Comparison of ENCODE assay signal across 22 cellular contexts in the genomic region with DNA sequence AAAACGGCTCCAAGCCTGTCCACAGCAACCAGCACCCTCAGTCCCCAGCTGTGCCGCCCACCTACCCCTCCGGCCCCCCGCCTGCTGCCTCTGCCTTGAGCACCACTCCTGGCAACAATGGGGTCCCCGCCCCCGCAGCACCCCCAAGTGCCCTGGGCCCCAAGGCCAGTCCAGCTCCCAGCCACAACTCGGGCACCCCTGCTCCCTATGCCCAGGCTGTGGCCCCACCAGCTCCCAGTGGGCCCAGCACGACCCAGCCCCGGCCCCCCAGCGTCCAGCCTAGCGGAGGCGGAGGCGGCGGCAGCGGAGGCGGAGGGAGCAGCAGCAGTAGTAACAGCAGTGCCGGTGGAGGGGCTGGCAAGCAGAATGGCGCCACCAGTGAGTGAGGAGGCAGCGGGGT. TPM values are rescaled to one million over a fixed set of nuclear protein-coding genes. Genes with fewer than 3 reads are reported as not detected.
DNase-seq lines count a peak whose midpoint lies in the region; ATAC-seq, FAIRE-seq and TF ChIP-seq lines count a peak whose summit lies in the region.
"Had no signal": no experiment of that assay in that cellular context is flagged by ENCODE, and none has a peak within 500 bp of the region (broad histone marks: within the 10 kb centered on the region; RNA-seq: fewer than 3 reads in every experiment).

No MANE protein-coding gene starts in this region.

- H3K36me3 ChIP-seq in heart right ventricle (peaks cover 9 to 100% (median 93%) of the 10 kb centered on the region in 9 donors), H7 (replicated peaks; ENCODE audit: control insufficient read depth, insufficient read depth, low read length) (peaks cover 69% of the 10 kb centered on the region), GM12878 (ENCODE audit: control insufficient read depth in 2 of 2, insufficient read depth in 2 of 2, low read length in 1 of 2) (peaks cover 37 to 43% of the 10 kb centered on the region in 2 experiments; a peak in 3 of 4 replicates), kidney (ENCODE audit: control insufficient read depth in 1 of 2, insufficient read depth in 2 of 2, low read length in 2 of 2) (peaks cover 53 to 61% of the 10 kb centered on the region in 2 donors)

- H3K27ac ChIP-seq in heart right ventricle (peak overlapping the region in 7 of 10 donors; percentile 5 to 63 (median 40)), GM12878 (ENCODE audit: control insufficient read depth, insufficient read depth) (no peak overlapping the region), kidney (ENCODE audit: low read depth in 2 of 2, low read length in 2 of 2) (no peak overlapping the region)
- H3K27ac ChIP-seq: KMS-11, Peyer's patch had no signal

- CTCF ChIA-PET in GM12878 (lab: Yijun Ruan, JAX), result no interaction called here

- H4K20me1 ChIP-seq in GM12878 (ENCODE audit: control insufficient read depth, insufficient read depth), result no peaks in the 10 kb centered on the region

- H3K79me2 ChIP-seq in GM12878 (ENCODE audit: control insufficient read depth, insufficient read depth, low read length), result no peaks in the 10 kb centered on the region

- in situ Hi-C loops in GM12878 (cut with MboI), result loop anchor here (25.0 kb wide), 1 partner anchor 1514 kb away; a partner anchor contains a TSS

- FAIRE-seq in GM12878 (lab: Jason Lieb, UNC), result no peak
- FAIRE-seq in kidney (lab: Jason Lieb, UNC), result no peak
- FAIRE-seq: D721Med had no signal

- H3K9me3 ChIP-seq in heart right ventricle (no peaks in the 10 kb centered on the region), GM12878 (replicated peaks; ENCODE audit: control insufficient read depth, insufficient read depth, low read length) (no peaks in the 10 kb centered on the region), kidney (ENCODE audit: control insufficient read depth in 1 of 2, low read length in 2 of 2) (no peaks in the 10 kb centered on the region)
- H3K9me3 ChIP-seq: Peyer's patch had no signal

- WGBS in heart right ventricle, 2 donors, result 67 to 73% methylated on average over 19 of the region's 19 CpGs
- WGBS in GM12878 (ENCODE audit: insufficient coverage, insufficient replicate concordance, low lambda C conversion rate, missing lambda C conversion rate), result 98% methylated on average over 13 of the region's 19 CpGs

- RAD21 ChIA-PET in GM12878 (lab: Charles Lee; ENCODE audit: unreplicated experiment), result no interaction called here

- no TSS peak for BruUV-seq in GM12878 (replicated peaks; lab: Mats Ljungman, UMichigan)

- H3K4me2 ChIP-seq in GM12878 (ENCODE audit: control insufficient read depth, insufficient read depth), result no peak overlapping the region
- H3K4me2 ChIP-seq: KMS-11 had no signal

- TF ChIP-seq POLR2A in GM12878 (IDR thresholded peaks at IDR 0.05; ENCODE audit: low read depth, low read length), result 0 out of 2 replicates have a peak, but pooled peaks have one; percentile 27

- H3K27me3 ChIP-seq in heart right ventricle (no peaks in the 10 kb centered on the region), H7 (ENCODE audit: control insufficient read depth, insufficient read depth, low read length) (no peaks in the 10 kb centered on the region), GM12878 (replicated peaks in 1 of 2; ENCODE audit: control insufficient read depth in 2 of 2, insufficient read depth in 2 of 2, low read length in 1 of 2) (no peaks in the 10 kb centered on the region)
- H3K27me3 ChIP-seq: Peyer's patch had no signal

- POLR2A ChIA-PET in GM12878 (lab: Charles Lee), result interaction anchor here (2.0 to 3.1 kb wide), 2 partner anchors 11 kb away, joined by 6 to 8 read pairs; a partner anchor contains a TSS

- ATAC-seq in heart right ventricle (peak in 4 of 8 donors; percentile 5 to 27 (median 7)), Right ventricle myocardium inferior (no peak), GM12878 (no peak), GM21381 (IDR thresholded peaks at IDR 0.05; ENCODE audit: unreplicated experiment) (no peak)

- H3K4me3 ChIP-seq in heart right ventricle (no peak overlapping the region), H7 (ENCODE audit: insufficient read depth, low read depth, low read length) (no peak overlapping the region), GM12878 (no peak overlapping the region), kidney (ENCODE audit: low read length in 2 of 2) (no peak overlapping the region)
- H3K4me3 ChIP-seq: Peyer's patch had no signal

- H2AFZ ChIP-seq in GM12878 (ENCODE audit: control insufficient read depth, low read depth, low read length), result no peak overlapping the region

- SMC1A ChIA-PET in GM12878 (lab: Charles Lee; ENCODE audit: uncharacterized antibody, unreplicated experiment), result no interaction called here

- H3K9ac ChIP-seq in GM12878 (ENCODE audit: control insufficient read depth, insufficient read depth, low read length) (no peak overlapping the region), kidney (ENCODE audit: low read length in 2 of 2) (no peak overlapping the region)
- H3K9ac ChIP-seq: KMS-11 had no signal

- peaks cover 0 to 23% (median 11%) of the 10 kb centered on the region in 9 donors for H3K4me1 ChIP-seq in heart right ventricle
- H3K4me1 ChIP-seq in GM12878 (ENCODE audit: control insufficient read depth, insufficient read depth, low read length), result no peaks in the 10 kb centered on the region
- H3K4me1 ChIP-seq in kidney (ENCODE audit: control insufficient read depth in 1 of 2, insufficient read depth in 1 of 2, low read depth in 1 of 2, low read length in 2 of 2), result no peaks in the 10 kb centered on the region
- H3K4me1 ChIP-seq: Peyer's patch had no signal

- TF ChIP-seq CTCF in heart right ventricle (IDR thresholded peaks at IDR 0.05) (no peak), GM12878 (IDR thresholded peaks at IDR 0.05 in 2 of 3, conservative IDR thresholded peaks at IDR 0.05 in 1 of 3; ENCODE audit: control insufficient read depth in 2 of 3, extremely low read depth in 1 of 3, insufficient read depth in 1 of 3, low read depth in 3 of 3, low read length in 3 of 3) (no peak), kidney (IDR thresholded peaks at IDR 0.05; ENCODE audit: borderline replicate concordance, extremely low read depth, insufficient read depth) (no peak)

- DNase-seq in heart right ventricle, result no peak
- DNase-seq in Right ventricle myocardium inferior (ENCODE audit: missing footprints), result no peak
- peak; percentile 46 for DNase-seq in H7
- DNase-seq in GM12878 (ENCODE audit: low read depth, low spot score), result no peak
- DNase-seq in kidney, result peak; percentile 77
- no peak for DNase-seq in C1 segment of cervical spinal cord (lab: John Stamatoyannopoulos, UW)
- no peak for DNase-seq in T-helper 2 cell
- DNase-seq: DMS53, GDM1, H9, NCI-H1105, NCI-H146, NCI-H2029, NCI-H446, NCI-H526, Peyer's patch had no signal

- no peak for TF ChIP-seq RAD21 in GM12878 (IDR thresholded peaks at IDR 0.05; ENCODE audit: insufficient read depth, low read depth, low read length)

- intact Hi-C loops in heart right ventricle (cut with DNase I) (no loop called here), Right ventricle myocardium inferior (cut with DNase I) (no loop called here), GM12878 (cut with micrococcal nuclease; ENCODE audit: unreplicated experiment) (no loop called here), kidney (cut with DNase I) (no loop called here)

- no peak for TF ChIP-seq EP300 in GM12878 (IDR thresholded peaks at IDR 0.05; ENCODE audit: borderline replicate concordance in 1 of 2, control insufficient read depth in 1 of 2, low read depth in 2 of 2, low read length in 2 of 2)

RNA-seq across cellular contexts. Expression of a gene that starts 10.6 kb away (rescaled TPM):
- 10 to 100 TPM; 16.0 to 25.9 (median 20.9) TPM for total RNA-seq in heart right ventricle
- polyA plus RNA-seq in heart right ventricle, result 10 to 100 TPM; 14.5 to 27.8 TPM
- 17.6 TPM for total RNA-seq in Right ventricle myocardium inferior
- 17.0 and 24.9 TPM in 2 replicates for total RNA-seq in H7 (2014; rRNA removed; shearing (Covaris generic))
- total RNA-seq in GM12878 (2013; cell fraction: nucleolus; rRNA removed), result 24.5 and 25.4 TPM in 2 replicates
- total RNA-seq in GM12878 (2014; rRNA removed), result 6.7 and 9.1 TPM in 2 replicates
- total RNA-seq in GM12878 (2014; rRNA removed; fragmentation: Illumina TruSeq; extraction: Trizol), result 7.1 and 7.6 TPM in 2 replicates
- 44.9 and 55.6 TPM in 2 replicates for total RNA-seq in GM12878 (2021)
- 49.4 TPM for polyA plus RNA-seq in GM12878 (2011; ENCODE audit: low read depth)
- polyA plus RNA-seq in GM12878 (2011; rRNA removed), result 5.8 and 5.9 TPM in 2 replicates
- 9.1 and 13.5 TPM in 2 replicates for polyA plus RNA-seq in GM12878 (2011; cell fraction: cytosol; rRNA removed)
- 20.3 and 34.0 TPM in 2 replicates for polyA plus RNA-seq in GM12878 (2011; cell fraction: nucleus; rRNA removed)
- polyA plus RNA-seq in GM12878 (2012), result 33.4 and 40.2 TPM in 2 replicates
- 33.3 and 45.1 TPM in 2 replicates for polyA plus RNA-seq in GM12878 (2014; fragmentation: Illumina TruSeq; extraction: Trizol)
- polyA plus RNA-seq in GM12878 (2014; fragmentation: Nextera tagmentation; extraction: Ambion mirVana), result under 1 TPM; 0.14 to 0.62 TPM
- polyA plus RNA-seq in GM12878 (2014; rRNA removed), result 18.8 and 21.0 TPM in 2 replicates
- polyA plus RNA-seq in GM12878 (2016; fragmentation: Nextera tagmentation; extraction: Ambion mirVana), result 10 to 100 TPM; 29.7 to 32.8 TPM
- 9.3 and 11.5 TPM in 2 replicates for polyA minus RNA-seq in GM12878 (2011; rRNA and poly(A)+ RNA removed)
- 15.4 and 20.8 TPM in 2 replicates for polyA minus RNA-seq in GM12878 (2011; cell fraction: cytosol; rRNA and poly(A)+ RNA removed)
- 5.7 and 10.1 TPM in 2 replicates for polyA minus RNA-seq in GM12878 (2011; cell fraction: nucleus; rRNA and poly(A)+ RNA removed)
- total RNA-seq in kidney, result 38.1 TPM
- 30.8 TPM for polyA plus RNA-seq in kidney (ENCODE audit: insufficient read depth, low read depth, low replicate concordance)

RNA-seq across cellular contexts. Expression of a gene that starts 11.4 kb away (rescaled TPM):
- total RNA-seq in heart right ventricle, result 1 to 10 TPM; 5.4 to 8.4 (median 6.9) TPM
- polyA plus RNA-seq in heart right ventricle, result 10 to 100 TPM; 14.6 to 16.9 TPM
- 6.6 TPM for total RNA-seq in Right ventricle myocardium inferior
- total RNA-seq in H7 (2014; rRNA removed; shearing (Covaris generic)), result 3.6 and 4.7 TPM in 2 replicates
- total RNA-seq in GM12878 (2013; cell fraction: nucleolus; rRNA removed), result 2.4 and 2.6 TPM in 2 replicates
- 6.5 and 7.7 TPM in 2 replicates for total RNA-seq in GM12878 (2014; rRNA removed)
- 6.0 and 6.4 TPM in 2 replicates for total RNA-seq in GM12878 (2014; rRNA removed; fragmentation: Illumina TruSeq; extraction: Trizol)
- 5.1 and 5.5 TPM in 2 replicates for total RNA-seq in GM12878 (2021)
- 1.6 TPM for polyA plus RNA-seq in GM12878 (2011; ENCODE audit: low read depth)
- polyA plus RNA-seq in GM12878 (2011; rRNA removed), result 2.4 and 3.0 TPM in 2 replicates
- polyA plus RNA-seq in GM12878 (2011; cell fraction: cytosol; rRNA removed), result 2.8 and 3.6 TPM in 2 replicates
- polyA plus RNA-seq in GM12878 (2011; cell fraction: nucleus; rRNA removed), result 2.9 and 4.3 TPM in 2 replicates
- polyA plus RNA-seq in GM12878 (2012), result 4.8 and 6.3 TPM in 2 replicates
- 1.1 and 5.3 TPM in 2 replicates for polyA plus RNA-seq in GM12878 (2014; fragmentation: Illumina TruSeq; extraction: Trizol)
- polyA plus RNA-seq in GM12878 (2014; fragmentation: Nextera tagmentation; extraction: Ambion mirVana), result 1 to 10 TPM in 1 of 2 experiments, under 1 TPM in 1; 0.21 to 1.1 TPM
- 7.0 and 7.8 TPM in 2 replicates for polyA plus RNA-seq in GM12878 (2014; rRNA removed)
- polyA plus RNA-seq in GM12878 (2016; fragmentation: Nextera tagmentation; extraction: Ambion mirVana), result 10 to 100 TPM; 10.7 to 10.8 TPM
- polyA minus RNA-seq in GM12878 (2011; rRNA and poly(A)+ RNA removed), result 0.29 and 0.93 TPM in 2 replicates
- polyA minus RNA-seq in GM12878 (2011; cell fraction: cytosol; rRNA and poly(A)+ RNA removed), result 1.1 and 1.4 TPM in 2 replicates
- polyA minus RNA-seq in GM12878 (2011; cell fraction: nucleus; rRNA and poly(A)+ RNA removed), result 0.73 and 1.5 TPM in 2 replicates
- 8.0 TPM for total RNA-seq in kidney
- 12.2 TPM for polyA plus RNA-seq in kidney (ENCODE audit: insufficient read depth, low read depth, low replicate concordance)

RNA-seq across cellular contexts. Expression of a gene that starts 24.8 kb away (rescaled TPM):
- total RNA-seq in heart right ventricle (1 to 10 TPM in 9 of 10 donors, under 1 TPM in 1; 0.59 to 5.5 (median 2.1) TPM), Right ventricle myocardium inferior (0.97 TPM), GM12878 (2014; rRNA removed) (0.05 TPM in 1 of 2 replicates, not detected in the other), GM12878 (2014; rRNA removed; fragmentation: Illumina TruSeq; extraction: Trizol) (not detected in 2 replicates), GM12878 (2021) (0.27 and 0.33 TPM in 2 replicates), kidney (98.9 TPM)
- polyA plus RNA-seq in heart right ventricle (10 to 100 TPM in 1 of 2 donors, 1 to 10 TPM in 1; 1.6 to 11.6 TPM), GM12878 (2011; rRNA removed) (not detected in 2 replicates), GM12878 (2014; fragmentation: Illumina TruSeq; extraction: Trizol) (not detected in 2 replicates), GM12878 (2014; fragmentation: Nextera tagmentation; extraction: Ambion mirVana) (not detected), GM12878 (2014; rRNA removed) (not detected in 2 replicates), GM12878 (2016; fragmentation: Nextera tagmentation; extraction: Ambion mirVana) (under 1 TPM; 0.74 to 0.83 TPM), kidney (ENCODE audit: insufficient read depth, low read depth, low replicate concordance) (64.6 TPM)
- 1.9 and 2.8 TPM in 2 replicates for total RNA-seq in H7 (2014; rRNA removed; shearing (Covaris generic))
- 1.3 and 2.7 TPM in 2 replicates for total RNA-seq in GM12878 (2013; cell fraction: nucleolus; rRNA removed)
- not detected for polyA plus RNA-seq in GM12878 (2011; ENCODE audit: low read depth)
- polyA plus RNA-seq in GM12878 (2011; cell fraction: cytosol; rRNA removed), result 0.12 and 0.15 TPM in 2 replicates
- 0.09 TPM in 2 replicates for polyA plus RNA-seq in GM12878 (2011; cell fraction: nucleus; rRNA removed)
- polyA plus RNA-seq in GM12878 (2012), result 0.57 and 1.0 TPM in 2 replicates
- not detected in 2 replicates for polyA minus RNA-seq in GM12878 (2011; rRNA and poly(A)+ RNA removed)
- not detected in 2 replicates for polyA minus RNA-seq in GM12878 (2011; cell fraction: cytosol; rRNA and poly(A)+ RNA removed)
- polyA minus RNA-seq in GM12878 (2011; cell fraction: nucleus; rRNA and poly(A)+ RNA removed), result not detected in 2 replicates
- total RNA-seq: A172, OCI-LY7, SK-MEL-5 had no signal

RNA-seq across cellular contexts. Expression of a gene that starts 32.6 kb away (rescaled TPM):
- total RNA-seq in heart right ventricle (10 to 100 TPM; 35.9 to 46.4 (median 43.0) TPM), Right ventricle myocardium inferior (39.5 TPM), GM12878 (2014; rRNA removed) (68.8 and 77.7 TPM in 2 replicates), GM12878 (2014; rRNA removed; fragmentation: Illumina TruSeq; extraction: Trizol) (51.9 and 58.4 TPM in 2 replicates), GM12878 (2021) (82.9 and 88.0 TPM in 2 replicates), kidney (57.2 TPM)
- polyA plus RNA-seq in heart right ventricle (10 to 100 TPM; 52.1 to 52.8 TPM), GM12878 (2011; rRNA removed) (33.1 and 43.4 TPM in 2 replicates), GM12878 (2014; fragmentation: Illumina TruSeq; extraction: Trizol) (55.5 and 66.4 TPM in 2 replicates), GM12878 (2014; fragmentation: Nextera tagmentation; extraction: Ambion mirVana) (1 to 10 TPM; 2.7 to 9.8 TPM), GM12878 (2014; rRNA removed) (73.1 and 90.9 TPM in 2 replicates), GM12878 (2016; fragmentation: Nextera tagmentation; extraction: Ambion mirVana) (100 to 1,000 TPM; 153 to 170 TPM), kidney (ENCODE audit: insufficient read depth, low read depth, low replicate concordance) (55.9 TPM)
- total RNA-seq in H7 (2014; rRNA removed; shearing (Covaris generic)), result 81.7 and 100 TPM in 2 replicates
- 36.4 and 39.3 TPM in 2 replicates for total RNA-seq in GM12878 (2013; cell fraction: nucleolus; rRNA removed)
- polyA plus RNA-seq in GM12878 (2011; ENCODE audit: low read depth), result 56.0 TPM
- 65.8 and 85.0 TPM in 2 replicates for polyA plus RNA-seq in GM12878 (2011; cell fraction: cytosol; rRNA removed)
- polyA plus RNA-seq in GM12878 (2011; cell fraction: nucleus; rRNA removed), result 97.5 and 110 TPM in 2 replicates
- polyA plus RNA-seq in GM12878 (2012), result 60.1 and 79.8 TPM in 2 replicates
- 29.0 and 36.3 TPM in 2 replicates for polyA minus RNA-seq in GM12878 (2011; rRNA and poly(A)+ RNA removed)
- polyA minus RNA-seq in GM12878 (2011; cell fraction: cytosol; rRNA and poly(A)+ RNA removed), result 14.8 and 20.7 TPM in 2 replicates
- polyA minus RNA-seq in GM12878 (2011; cell fraction: nucleus; rRNA and poly(A)+ RNA removed), result 15.2 and 30.9 TPM in 2 replicates

RNA-seq across cellular contexts. Expression of a gene that starts 32.7 kb away (rescaled TPM):
- total RNA-seq in heart right ventricle (10 to 100 TPM; 11.0 to 16.8 (median 12.9) TPM), Right ventricle myocardium inferior (13.4 TPM), GM12878 (2014; rRNA removed) (27.9 and 35.2 TPM in 2 replicates), GM12878 (2014; rRNA removed; fragmentation: Illumina TruSeq; extraction: Trizol) (22.8 and 23.2 TPM in 2 replicates), GM12878 (2021) (31.4 and 34.5 TPM in 2 replicates), kidney (19.2 TPM)
- polyA plus RNA-seq in heart right ventricle (10 to 100 TPM; 26.0 to 33.8 TPM), GM12878 (2011; rRNA removed) (10.4 and 16.8 TPM in 2 replicates), GM12878 (2014; fragmentation: Illumina TruSeq; extraction: Trizol) (2.4 and 11.3 TPM in 2 replicates), GM12878 (2014; fragmentation: Nextera tagmentation; extraction: Ambion mirVana) (10 to 100 TPM in 1 of 2 experiments, 1 to 10 TPM in 1; 1.7 to 10.9 TPM), GM12878 (2014; rRNA removed) (36.1 and 40.6 TPM in 2 replicates), GM12878 (2016; fragmentation: Nextera tagmentation; extraction: Ambion mirVana) (10 to 100 TPM; 37.3 to 40.2 TPM), kidney (ENCODE audit: insufficient read depth, low read depth, low replicate concordance) (31.6 TPM)
- 22.4 and 24.3 TPM in 2 replicates for total RNA-seq in H7 (2014; rRNA removed; shearing (Covaris generic))
- 1.9 and 2.1 TPM in 2 replicates for total RNA-seq in GM12878 (2013; cell fraction: nucleolus; rRNA removed)
- 9.3 TPM for polyA plus RNA-seq in GM12878 (2011; ENCODE audit: low read depth)
- 27.2 and 36.2 TPM in 2 replicates for polyA plus RNA-seq in GM12878 (2011; cell fraction: cytosol; rRNA removed)
- polyA plus RNA-seq in GM12878 (2011; cell fraction: nucleus; rRNA removed), result 16.0 and 22.5 TPM in 2 replicates
- polyA plus RNA-seq in GM12878 (2012), result 26.7 and 35.9 TPM in 2 replicates
- polyA minus RNA-seq in GM12878 (2011; rRNA and poly(A)+ RNA removed), result 5.1 and 9.5 TPM in 2 replicates
- 3.3 and 5.4 TPM in 2 replicates for polyA minus RNA-seq in GM12878 (2011; cell fraction: cytosol; rRNA and poly(A)+ RNA removed)
- 2.4 and 3.4 TPM in 2 replicates for polyA minus RNA-seq in GM12878 (2011; cell fraction: nucleus; rRNA and poly(A)+ RNA removed)

Comparison
In these comparisons a context has a peak if more than half of its experiments do, and no peak if none do; other contexts are left out.
1. DNase-seq: peak in H7 (single experiment) and kidney (single experiment); none in heart right ventricle (0 of 2), Right ventricle myocardium inferior (single experiment), GM12878 (single experiment), C1 segment of cervical spinal cord (0 of 14) and T-helper 2 cell (0 of 5).
2. H3K27ac ChIP-seq: peak in heart right ventricle (7 of 10); none in GM12878 (single experiment) and kidney (0 of 2).
3. RNA of a gene that starts 24.8 kb away (total RNA-seq): 98.9 TPM in kidney (single experiment); 0.59 to 5.5 TPM in heart right ventricle, 1.9 to 2.8 TPM in H7, 0.97 TPM in Right ventricle myocardium inferior (single experiment) and 0.05 to 2.7 TPM in GM12878; every median in the first group is over 10 times any median in the second.